8 cellular contexts compared by ENCODE assay signal in genomic region chr20:63969851-63970713, GRCh38. TPM values are rescaled to one million over a fixed set of nuclear protein-coding genes. Genes with fewer than 3 reads are reported as not detected.
DNase-seq lines count a peak whose midpoint lies in the region; ATAC-seq and TF ChIP-seq lines count a peak whose summit lies in the region.

Gene ZNF512B, minus strand, starts transcription at chr20:63969930. Its CDS starts 1,980 bp downstream, at chr20:63967950.

- DNase-seq in DMS79 treated with DMSO at 0.1 percent for 48 hours (lab: John Stamatoyannopoulos, UW) (peak; percentile 52), T-helper 22 cell (ENCODE audit: low read depth) (peak; percentile 28), cardiac fibroblast (ENCODE audit: low read depth in 2 of 2) (peak; percentile 44 to 75), immature natural killer cell (peak; percentile 27 to 38 (median 35))

- H3K9me3 Mint-ChIP-seq in immature natural killer cell, result no peaks in the 10 kb centered on the region

- TF ChIP-seq EP300 in Ishikawa (IDR thresholded peaks at IDR 0.05; ENCODE audit: borderline replicate concordance), result no peak

- no peak for TF ChIP-seq CTCF in cardiac fibroblast (IDR thresholded peaks at IDR 0.05; ENCODE audit: low read depth, low read length)

- peak within 1 kb of the TSS; percentile 75 to 87 (median 80) for H3K4me3 Mint-ChIP-seq in immature natural killer cell

- peak within 1 kb of the TSS in 3 of 6 donors; percentile 40 to 75 (median 62) for H3K27ac Mint-ChIP-seq in immature natural killer cell

- H3K4me3 ChIP-seq in cardiac fibroblast (replicated peaks in 1 of 2; ENCODE audit: low read depth in 2 of 2, low read length in 2 of 2), result peak within 1 kb of the TSS; percentile 62 to 66
- H3K4me3 ChIP-seq in skin epidermis, result peak within 1 kb of the TSS; percentile 44 to 73 (median 52)

- peak within 1 kb of the TSS; percentile 31 to 96 (median 79) for H3K27ac ChIP-seq in skin epidermis

- no peak for ATAC-seq in GM19351 (IDR thresholded peaks at IDR 0.05; ENCODE audit: unreplicated experiment)
- no peak for ATAC-seq in GM18505 (IDR thresholded peaks at IDR 0.05; ENCODE audit: unreplicated experiment)

- no peak for TF ChIP-seq POLR2A in GM18505 (IDR thresholded peaks at IDR 0.05; ENCODE audit: borderline replicate concordance, extremely low read depth, insufficient read depth, insufficient read length)

- peaks cover 22 to 26% of the 10 kb centered on the region in 2 donors for H3K4me1 Mint-ChIP-seq in immature natural killer cell

- TF ChIP-seq RAD21 in Ishikawa (IDR thresholded peaks at IDR 0.05; ENCODE audit: low read depth), result no peak

- H3K27me3 Mint-ChIP-seq in immature natural killer cell (ENCODE audit: low read depth in 3 of 3), result peaks cover 3 to 6% (median 6%) of the 10 kb centered on the region in 3 donors

- H3K36me3 Mint-ChIP-seq in immature natural killer cell, result peaks cover 0 to 7% (median 5%) of the 10 kb centered on the region in 3 donors

TF ChIP-seq in Ishikawa, 13 proteins besides CTCF, POLR2A, EP300 and RAD21:
- peak; percentile 89; the same call in 1 of the 2 replicates for TF ChIP-seq ZBTB7A (IDR thresholded peaks at IDR 0.05; ENCODE audit: low read depth)
- TF ChIP-seq MAX (IDR thresholded peaks at IDR 0.05), result peak; percentile 48; the same call in 1 of the 2 replicates
- no peak for TF ChIP-seq CREB1 (IDR thresholded peaks at IDR 0.05; ENCODE audit: low read depth)
- TF ChIP-seq USF1 (IDR thresholded peaks at IDR 0.05), result no peak
- no peak for TF ChIP-seq TEAD4 (IDR thresholded peaks at IDR 0.05)
- 0 out of 2 replicates have a peak, but pooled peaks have one; percentile 21 for TF ChIP-seq EGR1 (IDR thresholded peaks at IDR 0.05)

RNA-seq across cellular contexts. Expression of gene ZNF512B, which starts in this region (rescaled TPM):
- under 1 TPM in 2 of 3 donors, not detected in 1; 0.36 to 0.63 TPM for polyA plus RNA-seq in immature natural killer cell

Comparison
In these comparisons a context has a peak if more than half of its experiments do, and no peak if none do; other contexts are left out.
1. Peak in DNase-seq in immature natural killer cell; RNA of the gene not detected or under 1 TPM.